24 cellular contexts compared by ENCODE assay signal in genomic region chr22:22609271-22609670, GRCh38. TPM values are rescaled to one million over a fixed set of nuclear protein-coding genes. Genes with fewer than 3 reads are reported as not detected.
"Had no signal": no experiment of that assay in that cellular context is flagged by ENCODE, and none has a peak within 500 bp of the region (broad histone marks: within the 10 kb centered on the region; RNA-seq: fewer than 3 reads in every experiment).

No MANE protein-coding gene starts in this region.

- H3K27ac ChIP-seq: brain microvascular endothelial cell, gastroesophageal sphincter, heart right ventricle, stomach, upper lobe of left lung had no signal

- H3K4me1 ChIP-seq: gastroesophageal sphincter, heart right ventricle, stomach, upper lobe of left lung had no signal

- DNase-seq: activated B cell treated with CpG ODN at 0.5 μM for 24 hours; activated CD4-positive, alpha-beta memory T cell treated with anti-CD3 and anti-CD28 coated beads, Interleukin-2, amount 10 ng/mL, durations not matched to agents 7 days and 5 days; activated CD4-positive, alpha-beta T cell treated with anti-CD3 and anti-CD28 coated beads for 4 hours; activated CD8-positive, alpha-beta memory T cell treated with anti-CD3 and anti-CD28 coated beads, Interleukin-2, amount 10 ng/mL, durations not matched to agents 7 days and 5 days; activated naive CD4-positive, alpha-beta T cell treated with anti-CD3 and anti-CD28 coated beads for 36 hours; activated T-cell treated with anti-CD3 and anti-CD28 coated beads, Interleukin-2, amount 50 U/mL, for 1 hour; anterior cingulate cortex; brain microvascular endothelial cell; cortex of kidney; effector CD4-positive, alpha-beta T cell; heart right ventricle; mesenchymal stem cell; mucosa of descending colon; naive thymus-derived CD8-positive, alpha-beta T cell; posterior cingulate gyrus; retina; stomach; T-helper 1 cell; T-helper 9 cell; upper lobe of left lung had no signal

- H3K27me3 ChIP-seq: gastroesophageal sphincter, stomach, upper lobe of left lung had no signal

- H3K4me3 ChIP-seq: gastroesophageal sphincter, heart right ventricle, mucosa of descending colon, stomach, upper lobe of left lung had no signal

- H3K4me1 Mint-ChIP-seq: activated CD4-positive, alpha-beta memory T cell treated with anti-CD3 and anti-CD28 coated beads, Interleukin-2, amount 10 ng/mL, durations not matched to agents 7 days and 5 days; activated CD8-positive, alpha-beta memory T cell treated with anti-CD3 and anti-CD28 coated beads, Interleukin-2, amount 10 ng/mL, durations not matched to agents 7 days and 5 days; activated T-helper 17 cell treated with anti-CD3 and anti-CD28 coated beads, Interleukin-2, amount 50 U/mL, for 72 hours had no signal

- H3K36me3 ChIP-seq: brain microvascular endothelial cell, gastroesophageal sphincter, heart right ventricle, stomach, upper lobe of left lung had no signal

- ATAC-seq: activated CD8-positive, alpha-beta memory T cell treated with anti-CD3 and anti-CD28 coated beads, Interleukin-2, amount 10 ng/mL, durations not matched to agents 7 days and 5 days; activated T-helper 17 cell treated with anti-CD3 and anti-CD28 coated beads, Interleukin-2, amount 50 U/mL, for 72 hours; gastroesophageal sphincter; heart right ventricle; mucosa of descending colon; naive thymus-derived CD8-positive, alpha-beta T cell had no signal

- H3K27me3 Mint-ChIP-seq: activated B cell treated with CpG ODN at 0.5 μM for 24 hours had no signal

- H3K27ac Mint-ChIP-seq: activated B cell treated with CpG ODN at 0.5 μM for 24 hours; activated CD4-positive, alpha-beta memory T cell treated with anti-CD3 and anti-CD28 coated beads, Interleukin-2, amount 10 ng/mL, durations not matched to agents 7 days and 5 days; activated CD8-positive, alpha-beta memory T cell treated with anti-CD3 and anti-CD28 coated beads, Interleukin-2, amount 10 ng/mL, durations not matched to agents 7 days and 5 days; activated naive CD4-positive, alpha-beta T cell treated with anti-CD3 and anti-CD28 coated beads for 36 hours; activated T-helper 17 cell treated with anti-CD3 and anti-CD28 coated beads, Interleukin-2, amount 50 U/mL, for 72 hours had no signal

- H3K9me3 ChIP-seq: mucosa of descending colon had no signal

- H3K36me3 Mint-ChIP-seq: activated CD8-positive, alpha-beta memory T cell treated with anti-CD3 and anti-CD28 coated beads, Interleukin-2, amount 10 ng/mL, durations not matched to agents 7 days and 5 days had no signal

- H3K4me3 Mint-ChIP-seq: activated B cell treated with CpG ODN at 0.5 μM for 24 hours; activated CD4-positive, alpha-beta memory T cell treated with anti-CD3 and anti-CD28 coated beads, Interleukin-2, amount 10 ng/mL, durations not matched to agents 7 days and 5 days; activated CD8-positive, alpha-beta memory T cell treated with anti-CD3 and anti-CD28 coated beads, Interleukin-2, amount 10 ng/mL, durations not matched to agents 7 days and 5 days; activated naive CD4-positive, alpha-beta T cell treated with anti-CD3 and anti-CD28 coated beads for 36 hours; activated T-helper 17 cell treated with anti-CD3 and anti-CD28 coated beads, Interleukin-2, amount 50 U/mL, for 72 hours; naive thymus-derived CD8-positive, alpha-beta T cell had no signal

- H3K9me3 Mint-ChIP-seq: activated CD4-positive, alpha-beta memory T cell treated with anti-CD3 and anti-CD28 coated beads, Interleukin-2, amount 10 ng/mL, durations not matched to agents 7 days and 5 days; activated T-helper 17 cell treated with anti-CD3 and anti-CD28 coated beads, Interleukin-2, amount 50 U/mL, for 72 hours had no signal

RNA-seq across cellular contexts. Expression of gene GGTLC2, which starts 35.1 kb away (rescaled TPM):
- total RNA-seq: activated B cell treated with CpG ODN at 0.5 μM for 24 hours; activated CD4-positive, alpha-beta memory T cell treated with anti-CD3 and anti-CD28 coated beads, Interleukin-2, amount 10 ng/mL, durations not matched to agents 7 days and 5 days; activated CD8-positive, alpha-beta memory T cell treated with anti-CD3 and anti-CD28 coated beads, Interleukin-2, amount 10 ng/mL, durations not matched to agents 7 days and 5 days; activated naive CD4-positive, alpha-beta T cell treated with anti-CD3 and anti-CD28 coated beads for 36 hours; activated T-helper 17 cell treated with anti-CD3 and anti-CD28 coated beads, Interleukin-2, amount 50 U/mL, for 72 hours; gastroesophageal sphincter; heart right ventricle; lower leg skin; mucosa of descending colon; naive thymus-derived CD8-positive, alpha-beta T cell; stomach; temporal lobe had no signal

RNA-seq across cellular contexts. Expression of gene PRAME, which starts 50.2 kb away (rescaled TPM):
- total RNA-seq: activated B cell treated with CpG ODN at 0.5 μM for 24 hours; activated CD4-positive, alpha-beta memory T cell treated with anti-CD3 and anti-CD28 coated beads, Interleukin-2, amount 10 ng/mL, durations not matched to agents 7 days and 5 days; activated CD8-positive, alpha-beta memory T cell treated with anti-CD3 and anti-CD28 coated beads, Interleukin-2, amount 10 ng/mL, durations not matched to agents 7 days and 5 days; activated naive CD4-positive, alpha-beta T cell treated with anti-CD3 and anti-CD28 coated beads for 36 hours; activated T-helper 17 cell treated with anti-CD3 and anti-CD28 coated beads, Interleukin-2, amount 50 U/mL, for 72 hours; gastroesophageal sphincter; lower leg skin; naive thymus-derived CD8-positive, alpha-beta T cell; stomach; temporal lobe had no signal
